ENCODE assay signal across 8 cellular contexts in the genomic region with DNA sequence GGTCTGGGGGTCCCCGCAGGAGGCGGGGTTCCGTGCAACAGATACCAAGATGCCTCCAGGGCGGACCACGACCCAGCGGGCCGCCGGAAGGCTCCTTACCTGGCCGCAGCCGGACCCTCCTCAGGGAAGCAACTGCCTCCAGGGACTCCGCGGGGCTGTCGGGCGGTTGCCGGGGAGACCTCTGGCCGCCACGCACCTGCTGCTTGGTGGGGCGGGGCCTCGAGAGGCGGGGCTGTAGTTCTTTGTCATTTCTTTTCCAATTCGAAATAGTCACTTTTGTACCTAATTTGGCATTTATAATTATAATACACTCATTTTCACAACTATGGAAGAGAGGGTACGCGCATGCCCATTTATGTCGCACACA. TPM values are rescaled to one million over a fixed set of nuclear protein-coding genes. Genes with fewer than 3 reads are reported as not detected.
A peak's percentile ranks its signal among the peaks of the same experiment; 100 is the strongest.
DNase-seq lines count a peak whose midpoint lies in the region; ATAC-seq and TF ChIP-seq lines count a peak whose summit lies in the region.

No MANE protein-coding gene starts in this region.

- H3K36me3 ChIP-seq in SJCRH30: no peaks in the 10 kb centered on the region
- H3K36me3 ChIP-seq in left ventricle myocardium inferior: no peaks in the 10 kb centered on the region
- H3K36me3 ChIP-seq in prostate gland: no peaks in the 10 kb centered on the region

- no peaks in the 10 kb centered on the region; the same call in 1 of the 2 replicates for H3K9me3 ChIP-seq in SJCRH30 (replicated peaks)
- H3K9me3 ChIP-seq in left ventricle myocardium inferior (replicated peaks): no peaks in the 10 kb centered on the region
- H3K9me3 ChIP-seq in prostate gland: no peaks in the 10 kb centered on the region

- peaks cover 5% of the 10 kb centered on the region; the same call in 1 of the 2 replicates for H3K4me1 ChIP-seq in SJCRH30
- peaks cover 43% of the 10 kb centered on the region for H3K4me1 ChIP-seq in left ventricle myocardium inferior
- no peaks in the 10 kb centered on the region for H3K4me1 ChIP-seq in prostate gland (replicated peaks)

- H3K27ac Mint-ChIP-seq in activated naive CD4-positive, alpha-beta T cell treated with anti-CD3 and anti-CD28 coated beads, Interleukin-2, amount 50 U/mL, for 72 hours: peak overlapping the region; percentile 94 to 97

- WGBS in prostate gland: under 1% methylated on average over 24 of the region's 24 CpGs

- H3K27me3 ChIP-seq in SJCRH30 (no peaks in the 10 kb centered on the region), left ventricle myocardium inferior (ENCODE audit: low read depth) (no peaks in the 10 kb centered on the region), prostate gland (replicated peaks; ENCODE audit: insufficient read depth) (no peaks in the 10 kb centered on the region)

- H3K4me3 ChIP-seq in SJCRH30 (peak overlapping the region; percentile 68), left ventricle myocardium inferior (peak overlapping the region; percentile 75), prostate gland (peak overlapping the region; percentile 67 to 76)

- no peaks in the 10 kb centered on the region for H3K36me3 Mint-ChIP-seq in activated naive CD4-positive, alpha-beta T cell treated with anti-CD3 and anti-CD28 coated beads, Interleukin-2, amount 50 U/mL, for 72 hours

- TF ChIP-seq CTCF in left ventricle myocardium inferior (IDR thresholded peaks at IDR 0.05; ENCODE audit: borderline replicate concordance): no peak
- TF ChIP-seq CTCF in prostate gland (IDR thresholded peaks at IDR 0.05): no peak

- peak; percentile 44 for ATAC-seq in GM19455 (IDR thresholded peaks at IDR 0.05; ENCODE audit: unreplicated experiment)
- peak; percentile 44 to 55 for ATAC-seq in activated naive CD4-positive, alpha-beta T cell treated with anti-CD3 and anti-CD28 coated beads, Interleukin-2, amount 50 U/mL, for 72 hours

- H3K9me3 Mint-ChIP-seq in activated naive CD4-positive, alpha-beta T cell treated with anti-CD3 and anti-CD28 coated beads, Interleukin-2, amount 50 U/mL, for 72 hours: peaks cover 3 to 7% of the 10 kb centered on the region in 2 donors

- TF ChIP-seq POLR2A in prostate gland (IDR thresholded peaks at IDR 0.05): no peak

- peak overlapping the region; percentile 30 for H3K27ac ChIP-seq in SJCRH30
- peak overlapping the region; percentile 83 for H3K27ac ChIP-seq in left ventricle myocardium inferior (replicated peaks)
- H3K27ac ChIP-seq in prostate gland: peak overlapping the region; percentile 85 to 88

- intact Hi-C loops in left ventricle myocardium inferior (cut with micrococcal nuclease): no loop called here
- intact Hi-C loops in prostate gland (cut with DNase I): no loop called here

- peak; percentile 46 for DNase-seq in CD1c-positive myeloid dendritic cell (ENCODE audit: extremely low spot score)
- peak; percentile 51 for DNase-seq in HT-29 (ENCODE audit: low spot score)
- peak; percentile 45 to 49 for DNase-seq in SJCRH30
- peak in 1 of 2 donors; percentile 73 for DNase-seq in activated naive CD4-positive, alpha-beta T cell treated with anti-CD3 and anti-CD28 coated beads, Interleukin-2, amount 50 U/mL, for 72 hours (ENCODE audit: low spot score in 2 of 2)
- DNase-seq in left ventricle myocardium inferior: peak; percentile 41
- DNase-seq in prostate gland (ENCODE audit: low spot score): peak; percentile 42
- no peak for DNase-seq in 8988T

RNA-seq across cellular contexts. Expression of a gene that starts 0.6 kb away (rescaled TPM):
- total RNA-seq in HT-29 (2014; rRNA removed; shearing (Covaris generic)): 1.5 and 2.1 TPM in 2 replicates
- 3.2 and 3.8 TPM in 2 replicates for total RNA-seq in SJCRH30 (2014; rRNA removed; shearing (Covaris generic))
- 1 to 10 TPM; 1.5 to 3.8 TPM for total RNA-seq in activated naive CD4-positive, alpha-beta T cell treated with anti-CD3 and anti-CD28 coated beads, Interleukin-2, amount 50 U/mL, for 72 hours
- 12.6 TPM for total RNA-seq in left ventricle myocardium inferior
- total RNA-seq in prostate gland: 10 to 100 TPM in 1 of 2 donors, 1 to 10 TPM in 1; 4.5 to 22.0 TPM

RNA-seq across cellular contexts. Expression of a gene that starts 0.7 kb away (rescaled TPM):
- total RNA-seq in HT-29 (2014; rRNA removed; shearing (Covaris generic)): 6.5 and 6.6 TPM in 2 replicates
- 5.6 and 6.5 TPM in 2 replicates for total RNA-seq in SJCRH30 (2014; rRNA removed; shearing (Covaris generic))
- 10 to 100 TPM; 19.8 to 20.2 TPM for total RNA-seq in activated naive CD4-positive, alpha-beta T cell treated with anti-CD3 and anti-CD28 coated beads, Interleukin-2, amount 50 U/mL, for 72 hours
- 8.0 TPM for total RNA-seq in left ventricle myocardium inferior
- 10 to 100 TPM; 12.7 to 16.6 TPM for total RNA-seq in prostate gland

Comparison
In these comparisons a context has a peak if more than half of its experiments do, and no peak if none do; other contexts are left out.
1. H3K27ac ChIP-seq: peak in every context shown above with its lines; median percentile 86 in prostate gland; 83 in left ventricle myocardium inferior; 30 in SJCRH30.